In the genomic region with DNA sequence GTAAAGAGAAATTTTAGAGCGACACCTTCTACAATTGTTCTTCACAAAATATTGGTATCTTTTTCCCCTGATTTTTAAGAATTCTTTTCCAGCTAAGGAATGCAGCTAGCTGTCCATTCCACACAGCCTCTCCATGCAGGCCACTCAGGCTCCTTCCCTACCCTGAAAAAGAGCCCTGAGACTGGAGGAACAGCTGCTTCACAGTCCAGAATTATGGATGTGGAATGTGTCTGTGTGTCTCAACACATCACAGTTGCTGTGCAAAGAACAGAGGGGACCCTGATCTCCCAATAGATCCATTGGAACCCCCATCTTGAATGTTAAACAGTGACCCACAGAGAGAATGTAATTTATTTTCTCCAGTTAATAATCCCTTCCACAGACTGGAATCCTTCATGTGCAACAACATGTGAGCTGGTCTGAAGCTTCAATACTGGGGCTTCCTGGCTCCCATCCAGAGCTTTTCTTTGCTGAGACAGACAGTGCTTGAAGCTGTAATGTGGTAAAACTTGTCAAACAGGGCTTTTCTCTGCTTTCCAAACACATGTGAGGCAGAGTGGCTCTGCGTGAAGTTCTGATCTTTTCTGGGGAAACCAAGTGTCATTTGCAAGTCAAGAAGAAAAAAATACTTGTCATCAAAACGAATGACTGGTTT, we compare ENCODE assay signal across 18 cellular contexts. TPM values are rescaled to one million over a fixed set of nuclear protein-coding genes. Genes with fewer than 3 reads are reported as not detected.
DNase-seq lines count a peak whose midpoint lies in the region; ATAC-seq, FAIRE-seq and TF ChIP-seq lines count a peak whose summit lies in the region.
"Had no signal": no experiment of that assay in that cellular context is flagged by ENCODE, and none has a peak within 500 bp of the region (broad histone marks: within the 10 kb centered on the region; RNA-seq: fewer than 3 reads in every experiment).

No MANE protein-coding gene starts in this region.

- no peaks in the 10 kb centered on the region for H3K4me1 ChIP-seq in esophagus (ENCODE audit: control insufficient read depth in 2 of 2, insufficient read depth in 2 of 2, low read length in 1 of 2)
- no peaks in the 10 kb centered on the region for H3K4me1 ChIP-seq in body of pancreas
- H3K4me1 ChIP-seq: left ventricle myocardium inferior, transverse colon had no signal

- no peaks in the 10 kb centered on the region for H3K36me3 ChIP-seq in esophagus (ENCODE audit: control insufficient read depth in 2 of 2, insufficient read depth in 2 of 2, low read length in 1 of 2)
- no peaks in the 10 kb centered on the region for H3K36me3 ChIP-seq in body of pancreas (replicated peaks in 1 of 2; ENCODE audit: insufficient read depth in 1 of 2, low read depth in 2 of 2)
- H3K36me3 ChIP-seq: left ventricle myocardium inferior, MG63, transverse colon had no signal

- 44 to 53% methylated on average over 3 of the region's 3 CpGs for WGBS in esophagus, 2 donors
- WGBS in body of pancreas, 2 donors = 56 to 72% methylated on average over 3 of the region's 3 CpGs

- DNase-seq in H54 (ENCODE audit: insufficient read length, low spot score) (no peak), NCI-H345 treated with DMSO at 0.1 percent for 48 hours (lab: John Stamatoyannopoulos, UW; ENCODE audit: unreplicated experiment) (peak; percentile 31), retinal pigment epithelial cell (ENCODE audit: low read depth) (peak; percentile 71), left colon (no peak), iPS-NIHi7 (ENCODE audit: extremely low spot score) (no peak), glutamatergic neuron (no peak), body of pancreas (no peak)
- DNase-seq: activated CD4-positive, alpha-beta T cell treated with anti-CD3 and anti-CD28 coated beads, Interleukin-2, amount 50 U/mL, for 4 hours; left ventricle myocardium inferior; MG63; natural killer cell; right cardiac atrium; stimulated activated CD4-positive, alpha-beta T cell treated with anti-CD3 and anti-CD28 coated beads, Interleukin-4, amount 100 ng/mL, for 24 hours; transverse colon had no signal

- no peak overlapping the region for H3K27ac Mint-ChIP-seq in glutamatergic neuron (ENCODE audit: unreplicated experiment)
- H3K27ac Mint-ChIP-seq: dendritic cell treated with granulocyte-macrophage colony-stimulating factor and Interleukin-4, amounts not matched to agents 40 ng/mL and 50 ng/mL, for 4 days; natural killer cell had no signal

- H3K27me3 Mint-ChIP-seq in glutamatergic neuron (ENCODE audit: unreplicated experiment) = no peaks in the 10 kb centered on the region
- H3K27me3 Mint-ChIP-seq: dendritic cell treated with granulocyte-macrophage colony-stimulating factor and Interleukin-4, amounts not matched to agents 40 ng/mL and 50 ng/mL, for 4 days had no signal

- H3K9me3 ChIP-seq in esophagus (ENCODE audit: control insufficient read depth in 2 of 2, insufficient read depth in 1 of 2, low read depth in 1 of 2, low read length in 1 of 2) = no peaks in the 10 kb centered on the region
- peaks cover 0 to 8% (median 0%) of the 10 kb centered on the region in 3 donors for H3K9me3 ChIP-seq in body of pancreas
- H3K9me3 ChIP-seq: MG63, transverse colon had no signal

- no peaks in the 10 kb centered on the region for H3K27me3 ChIP-seq in esophagus (ENCODE audit: control insufficient read depth in 1 of 2, insufficient read depth in 2 of 2, low read length in 2 of 2)
- no peaks in the 10 kb centered on the region for H3K27me3 ChIP-seq in body of pancreas
- H3K27me3 ChIP-seq: MG63, transverse colon had no signal

- no peak overlapping the region for H3K4me3 ChIP-seq in esophagus (ENCODE audit: low read depth in 1 of 2, low read length in 2 of 2)
- no peak overlapping the region for H3K4me3 ChIP-seq in retinal pigment epithelial cell (ENCODE audit: low read length)
- no peak overlapping the region for H3K4me3 ChIP-seq in body of pancreas
- H3K4me3 ChIP-seq: left ventricle myocardium inferior, MG63, SK-N-MC, transverse colon had no signal

- ATAC-seq in left colon (no peak), body of pancreas (no peak)
- ATAC-seq: natural killer cell, right cardiac atrium had no signal

- peak; percentile 30 for FAIRE-seq in H54 (lab: Jason Lieb, UNC)
- FAIRE-seq: TTC549 had no signal

- peaks cover 7% of the 10 kb centered on the region for H3K9me3 Mint-ChIP-seq in glutamatergic neuron (ENCODE audit: unreplicated experiment)

- no peak overlapping the region for H3K4me3 Mint-ChIP-seq in glutamatergic neuron (ENCODE audit: unreplicated experiment)
- H3K4me3 Mint-ChIP-seq: dendritic cell treated with granulocyte-macrophage colony-stimulating factor and Interleukin-4, amounts not matched to agents 40 ng/mL and 50 ng/mL, for 4 days; natural killer cell had no signal

- intact Hi-C loops in left colon (cut with DNase I, micrococcal nuclease) = no loop called here
- intact Hi-C loops in body of pancreas (cut with DNase I) = no loop called here

- H3K36me3 Mint-ChIP-seq in glutamatergic neuron (ENCODE audit: unreplicated experiment) = peaks cover 11% of the 10 kb centered on the region

- no peak for TF ChIP-seq CTCF in retinal pigment epithelial cell (conservative IDR thresholded peaks at IDR 0.05; ENCODE audit: low read depth, low read length)
- no peak for TF ChIP-seq CTCF in glutamatergic neuron (IDR thresholded peaks at IDR 0.05; ENCODE audit: partially characterized antibody, unreplicated experiment)
- TF ChIP-seq CTCF in body of pancreas (IDR thresholded peaks at IDR 0.05) = no peak

- H3K4me1 Mint-ChIP-seq in glutamatergic neuron (ENCODE audit: low read depth, unreplicated experiment) = no peaks in the 10 kb centered on the region
- H3K4me1 Mint-ChIP-seq: natural killer cell had no signal

- H3K27ac ChIP-seq in esophagus (ENCODE audit: low read depth in 2 of 2, low read length in 1 of 2) (peak overlapping the region; percentile 86 to 90), body of pancreas (no peak overlapping the region)
- H3K27ac ChIP-seq: left ventricle myocardium inferior, SK-N-MC, transverse colon had no signal

- TF ChIP-seq POLR2A in H54 (IDR thresholded peaks at IDR 0.05; ENCODE audit: low read depth, low read length) (no peak), body of pancreas (IDR thresholded peaks at IDR 0.05) (no peak)

RNA-seq across cellular contexts. Expression of gene SMC5, which starts 53.3 kb away (rescaled TPM):
- 1 to 10 TPM; 8.9 to 9.5 TPM for polyA plus RNA-seq in esophagus
- total RNA-seq in left colon = 10 to 100 TPM; 29.0 to 36.7 TPM
- total RNA-seq in glutamatergic neuron (ENCODE audit: unreplicated experiment) = 16.5 TPM
- 10 to 100 TPM; 27.2 to 27.4 TPM for total RNA-seq in body of pancreas

Comparison
In these comparisons a context has a peak if more than half of its experiments do, and no peak if none do; other contexts are left out.
1. DNase-seq: peak in NCI-H345 treated with DMSO at 0.1 percent for 48 hours (single experiment) and retinal pigment epithelial cell (single experiment); none in H54 (single experiment), left colon (0 of 2), iPS-NIHi7 (single experiment), glutamatergic neuron (single experiment) and body of pancreas (0 of 4).
2. H3K27ac ChIP-seq: peak in esophagus (2 of 2); none in body of pancreas (0 of 4).